ENCODE assay signal across 28 cellular contexts in the genomic region with DNA sequence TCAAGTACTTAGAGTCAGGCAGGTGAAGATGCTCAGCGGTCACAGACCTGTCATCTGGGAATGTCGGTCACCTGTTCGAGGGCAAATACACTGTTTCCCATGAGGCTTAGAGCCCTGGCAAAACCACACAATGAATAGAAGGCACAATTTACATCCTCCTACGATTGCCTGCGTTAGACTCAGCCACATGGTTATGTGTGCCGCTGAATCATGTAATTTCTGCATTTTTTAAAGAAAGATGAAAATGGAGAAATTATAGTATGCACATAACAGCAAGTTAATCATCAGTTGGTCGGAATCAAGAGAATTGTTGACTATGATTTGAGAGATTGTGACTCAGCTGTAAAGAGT.
"Had no signal": no experiment of that assay in that cellular context is flagged by ENCODE, and none has a peak within 500 bp of the region (broad histone marks: within the 10 kb centered on the region; RNA-seq: fewer than 3 reads in every experiment).

No MANE protein-coding gene starts in this region.

- H3K9me3 Mint-ChIP-seq: naive thymus-derived CD8-positive, alpha-beta T cell; nephron; neural crest cell; stimulated activated naive B cell treated with anti-CD40 and anti-IgM and Interleukin-4, amounts not matched to agents 10 μg/mL and 1 μg/mL and 100 μg/mL, for 72 hours had no signal

- H3K36me3 Mint-ChIP-seq: naive thymus-derived CD8-positive, alpha-beta T cell; stimulated activated naive B cell treated with anti-CD40 and anti-IgM and Interleukin-4, amounts not matched to agents 10 μg/mL and 1 μg/mL and 100 μg/mL, for 72 hours had no signal

- H3K9me3 ChIP-seq: left lung, lower lobe of right lung, neutrophil, stomach, suprapubic skin, thoracic aorta, tibial artery, upper lobe of right lung had no signal

- H3K36me3 ChIP-seq: left lung, lower lobe of right lung, neutrophil, stomach, suprapubic skin, thoracic aorta, tibial artery, upper lobe of right lung had no signal

- H3K9ac ChIP-seq: parathyroid adenoma had no signal

- H3K27me3 ChIP-seq: hepatocyte, neutrophil, upper lobe of right lung had no signal

- H3K27ac ChIP-seq: hepatocyte, left lung, lower lobe of right lung, neutrophil, parathyroid adenoma, skin epidermis, stomach, suprapubic skin, thoracic aorta, tibial artery, upper lobe of right lung had no signal

- H3K4me1 Mint-ChIP-seq: nephron, neural crest cell had no signal

- ATAC-seq: left colon; left lung; lower lobe of right lung; naive thymus-derived CD8-positive, alpha-beta T cell; right cardiac atrium; sciatic nerve; stimulated activated naive B cell treated with anti-CD40 and anti-IgM and Interleukin-4, amounts not matched to agents 10 μg/mL and 1 μg/mL and 100 μg/mL, for 72 hours; stimulated activated naive CD8-positive, alpha-beta T cell treated with anti-CD3 and anti-CD28 coated beads, Interleukin-15, Interleukin-2, amounts not matched to agents 100 U/mL and 50 U/mL, for 24 hours; upper lobe of right lung had no signal

- H3K4me1 ChIP-seq: left lung, lower lobe of right lung, stomach, suprapubic skin, tibial artery, upper lobe of right lung had no signal

- H3K4me3 Mint-ChIP-seq: naive thymus-derived CD8-positive, alpha-beta T cell; nephron; neural crest cell; stimulated activated naive B cell treated with anti-CD40 and anti-IgM and Interleukin-4, amounts not matched to agents 10 μg/mL and 1 μg/mL and 100 μg/mL, for 72 hours had no signal

- H2AFZ ChIP-seq: hepatocyte, parathyroid adenoma had no signal

- H3K4me3 ChIP-seq: hepatocyte, left lung, lower lobe of right lung, skin epidermis, stomach, suprapubic skin, thoracic aorta, tibial artery, upper lobe of right lung had no signal

- DNase-seq: left colon; lower lobe of right lung; mammary epithelial cell; mesenchymal stem cell; naive thymus-derived CD8-positive, alpha-beta T cell; occipital lobe; retina; right cardiac atrium; stimulated activated CD4-positive, alpha-beta T cell treated with anti-CD3 and anti-CD28 coated beads, Interleukin-12 subunit alpha, Interleukin-12 subunit beta, amount 100 ng/mL, for 4 hours; stimulated activated CD4-positive, alpha-beta T cell treated with anti-CD3 and anti-CD28 coated beads, Interleukin-15, amount 100 ng/mL, for 24 hours; stimulated activated CD4-positive, alpha-beta T cell treated with anti-CD3 and anti-CD28 coated beads, Interleukin-2, amount 100 ng/mL, for 24 hours; stimulated activated CD4-positive, alpha-beta T cell treated with anti-CD3 and anti-CD28 coated beads, Interleukin-4, amount 100 ng/mL, for 1 hour; stimulated activated naive B cell treated with anti-CD40 and anti-IgM and Interleukin-4, amounts not matched to agents 10 μg/mL and 1 μg/mL and 100 μg/mL, for 72 hours; stimulated activated naive CD8-positive, alpha-beta T cell treated with anti-CD3 and anti-CD28 coated beads, Interleukin-15, Interleukin-2, amounts not matched to agents 100 U/mL and 50 U/mL, for 24 hours; stomach; trophoblast cell; upper lobe of right lung had no signal

- H3K27ac Mint-ChIP-seq: nephron; stimulated activated naive B cell treated with anti-CD40 and anti-IgM and Interleukin-4, amounts not matched to agents 10 μg/mL and 1 μg/mL and 100 μg/mL, for 72 hours had no signal

- H3K79me2 ChIP-seq: hepatocyte, parathyroid adenoma had no signal

- H3K4me2 ChIP-seq: hepatocyte had no signal
